In genomic region chr1:57058652-57059501, GRCh38 we compare ENCODE assay signal across 20 cellular contexts.
"Had no signal": no experiment of that assay in that cellular context is flagged by ENCODE, and none has a peak within 500 bp of the region (broad histone marks: within the 10 kb centered on the region; RNA-seq: fewer than 3 reads in every experiment).

No MANE protein-coding gene starts in this region.

- H3K4me3 ChIP-seq: ascending aorta, breast epithelium, dorsolateral prefrontal cortex, gastroesophageal sphincter, lower lobe of right lung, prostate gland, thyroid gland had no signal

- H3K4me1 Mint-ChIP-seq: stimulated activated naive B cell treated with anti-CD40 and anti-IgM and Interleukin-4, amounts not matched to agents 10 μg/mL and 1 μg/mL and 100 μg/mL, for 72 hours had no signal

- H3K4me3 Mint-ChIP-seq: activated naive CD4-positive, alpha-beta T cell treated with anti-CD3 and anti-CD28 coated beads for 36 hours; endodermal cell; nephron progenitor cell; stimulated activated naive B cell treated with anti-CD40 and anti-IgM and Interleukin-4, amounts not matched to agents 10 μg/mL and 1 μg/mL and 100 μg/mL, for 72 hours; T-cell had no signal

- H3K36me3 ChIP-seq: ascending aorta, breast epithelium, gastroesophageal sphincter, lower lobe of right lung, prostate gland, thyroid gland had no signal

- H3K9me3 Mint-ChIP-seq: activated naive CD4-positive, alpha-beta T cell treated with anti-CD3 and anti-CD28 coated beads for 36 hours; activated T-helper 2 cell treated with anti-CD3 and anti-CD28 coated beads, Interferon-gamma antibody, Interleukin-2, Interleukin-4, amounts not matched to agents 10 μg/mL and 5 μg/mL and 100 μg/mL, durations not matched to agents 14 hours and 24 hours and 36 hours; endodermal cell; nephron progenitor cell; stimulated activated naive B cell treated with anti-CD40 and anti-IgM and Interleukin-4, amounts not matched to agents 10 μg/mL and 1 μg/mL and 100 μg/mL, for 72 hours had no signal

- H3K27me3 ChIP-seq: ascending aorta, breast epithelium, gastroesophageal sphincter, thyroid gland had no signal

- H3K27ac Mint-ChIP-seq: activated naive CD4-positive, alpha-beta T cell treated with anti-CD3 and anti-CD28 coated beads for 36 hours; activated T-helper 2 cell treated with anti-CD3 and anti-CD28 coated beads, Interferon-gamma antibody, Interleukin-2, Interleukin-4, amounts not matched to agents 10 μg/mL and 5 μg/mL and 100 μg/mL, durations not matched to agents 14 hours and 24 hours and 36 hours; endodermal cell; nephron progenitor cell; stimulated activated naive B cell treated with anti-CD40 and anti-IgM and Interleukin-4, amounts not matched to agents 10 μg/mL and 1 μg/mL and 100 μg/mL, for 72 hours; T-cell had no signal

- DNase-seq: activated CD4-positive, CD25-positive, alpha-beta regulatory T cell treated with anti-CD3 and anti-CD28 coated beads, Interleukin-2, amount 50 U/mL, for 72 hours; activated naive CD4-positive, alpha-beta T cell treated with anti-CD3 and anti-CD28 coated beads for 36 hours; activated T-cell treated with anti-CD3 and anti-CD28 coated beads for 4 hours; dorsolateral prefrontal cortex; endodermal cell; hypothalamus; kidney; lower lobe of right lung; nephron progenitor cell; occipital lobe; stimulated activated CD4-positive, alpha-beta T cell treated with anti-CD3 and anti-CD28 coated beads, Interleukin-2, amount 100 ng/mL, for 48 hours; stimulated activated naive B cell treated with anti-CD40 and anti-IgM and Interleukin-4, amounts not matched to agents 10 μg/mL and 1 μg/mL and 100 μg/mL, for 72 hours; T-cell; T1000; thyroid gland had no signal

- H3K27ac ChIP-seq: ascending aorta, breast epithelium, dorsolateral prefrontal cortex, gastroesophageal sphincter, lower lobe of right lung, prostate gland, thyroid gland had no signal

- H3K27me3 Mint-ChIP-seq: stimulated activated naive B cell treated with anti-CD40 and anti-IgM and Interleukin-4, amounts not matched to agents 10 μg/mL and 1 μg/mL and 100 μg/mL, for 72 hours had no signal

- H3K9me3 ChIP-seq: ascending aorta, breast epithelium, gastroesophageal sphincter, lower lobe of right lung, prostate gland, thyroid gland had no signal

- H3K4me1 ChIP-seq: ascending aorta, breast epithelium, gastroesophageal sphincter, lower lobe of right lung, prostate gland, thyroid gland had no signal

- H3K36me3 Mint-ChIP-seq: stimulated activated naive B cell treated with anti-CD40 and anti-IgM and Interleukin-4, amounts not matched to agents 10 μg/mL and 1 μg/mL and 100 μg/mL, for 72 hours had no signal

- ATAC-seq: gastroesophageal sphincter; lower lobe of right lung; stimulated activated naive B cell treated with anti-CD40 and anti-IgM and Interleukin-4, amounts not matched to agents 10 μg/mL and 1 μg/mL and 100 μg/mL, for 72 hours; T-cell had no signal
